Comparison of ENCODE assay signal across 8 cellular contexts in the genomic region with DNA sequence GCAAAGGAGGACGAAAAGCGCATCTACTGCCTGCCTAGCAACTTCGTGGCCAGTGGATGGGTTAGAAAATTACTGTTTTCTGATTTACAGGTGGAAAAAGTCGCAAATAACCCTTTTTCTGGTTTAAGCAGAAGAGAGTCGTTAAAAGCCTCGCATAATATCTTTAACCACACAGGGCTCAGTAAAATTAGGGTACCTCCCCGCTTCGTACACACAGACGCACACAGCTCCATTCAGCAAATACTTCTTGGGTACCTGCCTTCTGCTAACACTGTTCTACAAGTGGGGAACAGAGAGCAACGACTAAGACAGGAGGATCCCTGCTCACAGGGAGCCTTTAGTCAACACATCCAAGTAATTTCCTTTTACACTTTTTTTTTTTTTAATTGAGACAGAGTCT. TPM values are rescaled to one million over a fixed set of nuclear protein-coding genes. Genes with fewer than 3 reads are reported as not detected.
DNase-seq lines count a peak whose midpoint lies in the region; ATAC-seq, FAIRE-seq and TF ChIP-seq lines count a peak whose summit lies in the region.

No MANE protein-coding gene starts in this region.

- H3K36me3 Mint-ChIP-seq in memory B cell: peaks cover 8% of the 10 kb centered on the region

- H3K27me3 ChIP-seq in GM12878 (replicated peaks in 1 of 2; ENCODE audit: control insufficient read depth in 2 of 2, insufficient read depth in 2 of 2, low read length in 1 of 2) (no peaks in the 10 kb centered on the region), vagina (no peaks in the 10 kb centered on the region)

- H3K27ac ChIP-seq in KOPT-K1 (ENCODE audit: low read depth, low read length, poor library complexity, severe bottlenecking) (peak overlapping the region; percentile 83), GM12878 (ENCODE audit: control insufficient read depth, insufficient read depth) (peak overlapping the region; percentile 78), vagina (peak overlapping the region; percentile 66)

- no peaks in the 10 kb centered on the region for H3K9me3 Mint-ChIP-seq in memory B cell

- peak overlapping the region; percentile 97 for H3K4me2 ChIP-seq in GM12878 (ENCODE audit: control insufficient read depth, insufficient read depth)

- peaks cover 4% of the 10 kb centered on the region for H3K79me2 ChIP-seq in GM12878 (ENCODE audit: control insufficient read depth, insufficient read depth, low read length)

- FAIRE-seq in GM12878 (lab: Jason Lieb, UNC): no peak

- intact Hi-C loops in GM12878 (cut with micrococcal nuclease; ENCODE audit: unreplicated experiment): loop anchor here (2.0 to 5.0 kb wide), 2 partner anchors 21 to 34 kb away; no protein-coding TSS in a partner anchor
- intact Hi-C loops in vagina (cut with DNase I): no loop called here

- H3K9ac ChIP-seq in GM12878 (ENCODE audit: control insufficient read depth, insufficient read depth, low read length): peak overlapping the region; percentile 85

- CTCF ChIA-PET in GM12878 (lab: Yijun Ruan, JAX): interaction anchor here (0.8 to 1.1 kb wide), 3 partner anchors 20 to 155 kb away, joined by 3 read pairs; a partner anchor contains a TSS

- TF ChIP-seq CTCF in GM12878 (IDR thresholded peaks at IDR 0.05 in 2 of 3, conservative IDR thresholded peaks at IDR 0.05 in 1 of 3; ENCODE audit: control insufficient read depth in 2 of 3, extremely low read depth in 1 of 3, insufficient read depth in 1 of 3, low read depth in 3 of 3, low read length in 3 of 3) (no peak), vagina (IDR thresholded peaks at IDR 0.05) (no peak)

- H3K27me3 Mint-ChIP-seq in memory B cell: peaks cover 2% of the 10 kb centered on the region

- H3K4me3 ChIP-seq in GM12878 (peak overlapping the region; percentile 97), vagina (peak overlapping the region; percentile 70 to 91)

- ATAC-seq in GM12878: peak; percentile 34
- ATAC-seq in memory B cell (ENCODE audit: low read depth): no peak
- ATAC-seq in activated CD4-positive, CD25-positive, alpha-beta regulatory T cell treated with anti-CD3 and anti-CD28 coated beads, Interleukin-2, amount 50 U/mL, for 24 hours: no peak
- no peak for ATAC-seq in HG03097 (IDR thresholded peaks at IDR 0.05; ENCODE audit: low FRiP score, unreplicated experiment)

- H3K36me3 ChIP-seq in KOPT-K1 (ENCODE audit: insufficient read depth, low read length) (peaks cover 27% of the 10 kb centered on the region), GM12878 (ENCODE audit: control insufficient read depth in 2 of 2, insufficient read depth in 2 of 2, low read length in 1 of 2) (no peaks in the 10 kb centered on the region), vagina (peaks cover 0 to 8% of the 10 kb centered on the region in 2 donors)

- peaks cover 17% of the 10 kb centered on the region for H3K4me1 Mint-ChIP-seq in memory B cell

- H4K20me1 ChIP-seq in GM12878 (ENCODE audit: control insufficient read depth, insufficient read depth): no peaks in the 10 kb centered on the region

- TSS peak; percentile 81 for BruUV-seq in GM12878 (replicated peaks; lab: Mats Ljungman, UMichigan)

- POLR2A ChIA-PET in GM12878 (lab: Charles Lee): interaction anchor here (0.8 kb wide), 1 partner anchor 8 kb away, joined by 3 read pairs; no protein-coding TSS in a partner anchor

- RAD21 ChIA-PET in GM12878 (lab: Charles Lee; ENCODE audit: unreplicated experiment): interaction anchor here (0.9 kb wide), 1 partner anchor 71 kb away, joined by 3 read pairs; no protein-coding TSS in a partner anchor

- peak overlapping the region; percentile 98 for H2AFZ ChIP-seq in GM12878 (ENCODE audit: control insufficient read depth, low read depth, low read length)

- no peaks in the 10 kb centered on the region for H3K9me3 ChIP-seq in KOPT-K1 (ENCODE audit: insufficient read depth, low read length, poor library complexity, severe bottlenecking)
- no peaks in the 10 kb centered on the region for H3K9me3 ChIP-seq in GM12878 (replicated peaks; ENCODE audit: control insufficient read depth, insufficient read depth, low read length)
- H3K9me3 ChIP-seq in vagina: no peaks in the 10 kb centered on the region

- in situ Hi-C loops in GM12878 (cut with MboI): no loop called here

- SMC1A ChIA-PET in GM12878 (lab: Charles Lee; ENCODE audit: uncharacterized antibody, unreplicated experiment): no interaction called here

- 2% methylated on average over 10 of the region's 10 CpGs for WGBS in GM12878 (ENCODE audit: insufficient coverage, insufficient replicate concordance, low lambda C conversion rate, missing lambda C conversion rate)

- peak; percentile 3 for DNase-seq in stimulated activated CD4-positive, alpha-beta T cell treated with anti-CD3 and anti-CD28 coated beads, Interleukin-15, amount 100 ng/mL, for 24 hours
- no peak for DNase-seq in stimulated activated CD4-positive, alpha-beta T cell treated with anti-CD3 and anti-CD28 coated beads, Interleukin-12 subunit alpha, Interleukin-12 subunit beta, amount 100 ng/mL, for 4 hours
- DNase-seq in GM12878 (ENCODE audit: low read depth, low spot score) (no peak), memory B cell (ENCODE audit: low spot score in 2 of 2) (peak in 1 of 2 donors; percentile 3), vagina (ENCODE audit: extremely low spot score in 2 of 2) (no peak)

- H3K4me1 ChIP-seq in GM12878 (ENCODE audit: control insufficient read depth, insufficient read depth, low read length) (peaks cover 5% of the 10 kb centered on the region; the same call in 1 of the 2 replicates), vagina (peaks cover 17% of the 10 kb centered on the region)

- no peak for TF ChIP-seq EP300 in GM12878 (IDR thresholded peaks at IDR 0.05; ENCODE audit: borderline replicate concordance in 1 of 2, control insufficient read depth in 1 of 2, low read depth in 2 of 2, low read length in 2 of 2)

- TF ChIP-seq POLR2A in GM12878 (IDR thresholded peaks at IDR 0.05; ENCODE audit: low read depth, low read length): no peak
- TF ChIP-seq POLR2A in vagina (IDR thresholded peaks at IDR 0.05): no peak

- no peak for TF ChIP-seq RAD21 in GM12878 (IDR thresholded peaks at IDR 0.05; ENCODE audit: insufficient read depth, low read depth, low read length)

- peak overlapping the region; percentile 85 for H3K27ac Mint-ChIP-seq in memory B cell

- H3K4me3 Mint-ChIP-seq in memory B cell: peak overlapping the region; percentile 94

TF ChIP-seq in GM12878, 131 proteins besides CTCF, POLR2A, EP300 and RAD21 (continues in another document):
- TF ChIP-seq, protein P1, sequence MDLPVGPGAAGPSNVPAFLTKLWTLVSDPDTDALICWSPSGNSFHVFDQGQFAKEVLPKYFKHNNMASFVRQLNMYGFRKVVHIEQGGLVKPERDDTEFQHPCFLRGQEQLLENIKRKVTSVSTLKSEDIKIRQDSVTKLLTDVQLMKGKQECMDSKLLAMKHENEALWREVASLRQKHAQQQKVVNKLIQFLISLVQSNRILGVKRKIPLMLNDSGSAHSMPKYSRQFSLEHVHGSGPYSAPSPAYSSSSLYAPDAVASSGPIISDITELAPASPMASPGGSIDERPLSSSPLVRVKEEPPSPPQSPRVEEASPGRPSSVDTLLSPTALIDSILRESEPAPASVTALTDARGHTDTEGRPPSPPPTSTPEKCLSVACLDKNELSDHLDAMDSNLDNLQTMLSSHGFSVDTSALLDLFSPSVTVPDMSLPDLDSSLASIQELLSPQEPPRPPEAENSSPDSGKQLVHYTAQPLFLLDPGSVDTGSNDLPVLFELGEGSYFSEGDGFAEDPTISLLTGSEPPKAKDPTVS (IDR thresholded peaks at IDR 0.05; ENCODE audit: low read depth, low read length): no peak
- TF ChIP-seq NR2C1 (IDR thresholded peaks at IDR 0.05) (no peak), DPF2 (IDR thresholded peaks at IDR 0.05) (no peak)

RNA-seq across cellular contexts. Expression of a gene that starts 0.7 kb away (rescaled TPM):
- 66.0 and 70.4 TPM in 2 replicates for total RNA-seq in GM12878 (2013; cell fraction: nucleolus; rRNA removed)
- total RNA-seq in GM12878 (2014; rRNA removed): 17.1 and 29.3 TPM in 2 replicates
- total RNA-seq in GM12878 (2014; rRNA removed; fragmentation: Illumina TruSeq; extraction: Trizol): 16.8 and 17.1 TPM in 2 replicates
- 12.2 and 13.8 TPM in 2 replicates for total RNA-seq in GM12878 (2021)
- 6.1 TPM for polyA plus RNA-seq in GM12878 (2011; ENCODE audit: low read depth)
- 24.1 and 39.6 TPM in 2 replicates for polyA plus RNA-seq in GM12878 (2011; rRNA removed)
- 5.8 and 7.6 TPM in 2 replicates for polyA plus RNA-seq in GM12878 (2011; cell fraction: cytosol; rRNA removed)
- polyA plus RNA-seq in GM12878 (2011; cell fraction: nucleus; rRNA removed): 27.0 and 32.2 TPM in 2 replicates
- polyA plus RNA-seq in GM12878 (2012): 11.0 and 11.1 TPM in 2 replicates
- polyA plus RNA-seq in GM12878 (2014; fragmentation: Illumina TruSeq; extraction: Trizol): 17.0 and 20.6 TPM in 2 replicates
- 10 to 100 TPM; 13.8 to 20.2 TPM for polyA plus RNA-seq in GM12878 (2014; fragmentation: Nextera tagmentation; extraction: Ambion mirVana)
- polyA plus RNA-seq in GM12878 (2014; rRNA removed): 12.4 and 15.2 TPM in 2 replicates
- polyA plus RNA-seq in GM12878 (2016; fragmentation: Nextera tagmentation; extraction: Ambion mirVana): 10 to 100 TPM; 25.2 to 28.5 TPM
- polyA minus RNA-seq in GM12878 (2011; rRNA and poly(A)+ RNA removed): 15.1 and 22.5 TPM in 2 replicates
- polyA minus RNA-seq in GM12878 (2011; cell fraction: cytosol; rRNA and poly(A)+ RNA removed): 5.0 and 5.7 TPM in 2 replicates
- polyA minus RNA-seq in GM12878 (2011; cell fraction: nucleus; rRNA and poly(A)+ RNA removed): 20.6 and 32.5 TPM in 2 replicates
- total RNA-seq in vagina: 13.0 TPM

RNA-seq across cellular contexts. Expression of a gene that starts 45.8 kb away (rescaled TPM):
- not detected in 2 replicates for total RNA-seq in GM12878 (2013; cell fraction: nucleolus; rRNA removed)
- total RNA-seq in GM12878 (2014; rRNA removed) (not detected in 2 replicates), GM12878 (2014; rRNA removed; fragmentation: Illumina TruSeq; extraction: Trizol) (not detected in 2 replicates), GM12878 (2021) (not detected in 2 replicates), vagina (not detected)
- not detected for polyA plus RNA-seq in GM12878 (2011; ENCODE audit: low read depth)
- polyA plus RNA-seq in GM12878 (2011; rRNA removed) (not detected in 2 replicates), GM12878 (2014; fragmentation: Illumina TruSeq; extraction: Trizol) (not detected in 2 replicates), GM12878 (2014; fragmentation: Nextera tagmentation; extraction: Ambion mirVana) (not detected), GM12878 (2014; rRNA removed) (not detected in 2 replicates), GM12878 (2016; fragmentation: Nextera tagmentation; extraction: Ambion mirVana) (not detected)
- not detected in 2 replicates for polyA plus RNA-seq in GM12878 (2011; cell fraction: cytosol; rRNA removed)
- polyA plus RNA-seq in GM12878 (2011; cell fraction: nucleus; rRNA removed): not detected in 2 replicates
- polyA plus RNA-seq in GM12878 (2012): not detected in 2 replicates
- polyA minus RNA-seq in GM12878 (2011; rRNA and poly(A)+ RNA removed): not detected in 2 replicates
- polyA minus RNA-seq in GM12878 (2011; cell fraction: cytosol; rRNA and poly(A)+ RNA removed): not detected in 2 replicates
- not detected in 2 replicates for polyA minus RNA-seq in GM12878 (2011; cell fraction: nucleus; rRNA and poly(A)+ RNA removed)
